In the genomic region with DNA sequence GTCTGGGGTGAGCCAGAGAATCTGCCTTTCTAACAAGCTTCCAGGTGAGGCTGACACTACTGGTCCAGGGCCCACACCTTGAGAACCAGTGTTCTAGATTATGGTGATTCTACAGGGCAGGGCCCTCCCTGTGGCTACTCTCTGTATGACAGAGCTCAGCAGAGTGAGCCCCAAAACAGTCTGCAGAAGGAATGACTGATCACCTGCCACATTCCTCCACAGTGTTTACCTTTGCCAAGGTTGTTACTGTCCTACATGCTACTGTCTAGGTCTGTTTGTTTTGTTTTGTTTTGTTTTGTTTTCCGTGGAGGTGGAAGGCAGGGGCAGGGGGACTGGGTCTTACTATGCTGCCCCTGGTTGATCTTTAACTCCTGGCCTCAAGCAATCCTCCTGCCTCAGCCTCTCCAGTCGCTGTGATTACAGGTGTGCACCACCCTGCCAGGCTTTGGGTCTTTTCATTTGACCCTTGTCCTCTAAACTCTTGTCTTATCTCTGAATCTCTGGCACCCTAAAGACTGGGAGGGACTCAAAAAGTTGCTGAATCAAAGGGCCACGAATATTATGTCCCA, we compare ENCODE assay signal across 17 cellular contexts. TPM values are rescaled to one million over a fixed set of nuclear protein-coding genes. Genes with fewer than 3 reads are reported as not detected.
A peak's percentile ranks its signal among the peaks of the same experiment; 100 is the strongest.
DNase-seq lines count a peak whose midpoint lies in the region; ATAC-seq, FAIRE-seq and TF ChIP-seq lines count a peak whose summit lies in the region.
"Had no signal": no experiment of that assay in that cellular context is flagged by ENCODE, and none has a peak within 500 bp of the region (broad histone marks: within the 10 kb centered on the region; RNA-seq: fewer than 3 reads in every experiment).

No MANE protein-coding gene starts in this region.

- H3K36me3 ChIP-seq in HepG2 (replicated peaks in 1 of 2; ENCODE audit: control insufficient read depth in 1 of 2, insufficient read depth in 2 of 2, low read length in 2 of 2): no peaks in the 10 kb centered on the region
- no peaks in the 10 kb centered on the region for H3K36me3 ChIP-seq in right lobe of liver
- H3K36me3 ChIP-seq in PC-9 (ENCODE audit: low read depth): no peaks in the 10 kb centered on the region
- no peaks in the 10 kb centered on the region for H3K36me3 ChIP-seq in mucosa of descending colon (ENCODE audit: low read depth)

- H3K79me2 ChIP-seq in HepG2 (ENCODE audit: insufficient read depth, low read length): no peaks in the 10 kb centered on the region
- H3K79me2 ChIP-seq in PC-9 (ENCODE audit: low read depth): no peaks in the 10 kb centered on the region

- TF ChIP-seq POLR2A in HepG2 (IDR thresholded peaks at IDR 0.05; ENCODE audit: insufficient read depth in 1 of 2, low read depth in 2 of 2, low read length in 2 of 2) (no peak), right lobe of liver (IDR thresholded peaks at IDR 0.05) (no peak)

- H4K20me1 ChIP-seq in HepG2 (ENCODE audit: insufficient read depth, low read length) (no peaks in the 10 kb centered on the region), PC-9 (ENCODE audit: insufficient read depth) (no peaks in the 10 kb centered on the region)

- no peaks in the 10 kb centered on the region for H3F3A ChIP-seq in PC-9 (ENCODE audit: insufficient read depth, low read depth)

- no peak overlapping the region for H2AFZ ChIP-seq in HepG2 (ENCODE audit: low read length)
- no peak overlapping the region for H2AFZ ChIP-seq in PC-9
- H2AFZ ChIP-seq: GM23338 had no signal

- no peak overlapping the region for H3K27ac ChIP-seq in HepG2 (ENCODE audit: extremely low read length, insufficient read depth, low read length)
- H3K27ac ChIP-seq in right lobe of liver: no peak overlapping the region
- no peak overlapping the region for H3K27ac ChIP-seq in PC-9

- intact Hi-C loops in HepG2 (cut with micrococcal nuclease; ENCODE audit: unreplicated experiment): no loop called here
- intact Hi-C loops in right lobe of liver (cut with DNase I): no loop called here
- intact Hi-C loops in PC-9 (cut with micrococcal nuclease; ENCODE audit: unreplicated experiment): no loop called here
- intact Hi-C loops in mucosa of descending colon (cut with DNase I, micrococcal nuclease): no loop called here

- H3K9me3 ChIP-seq in HepG2 (ENCODE audit: low read length): no peaks in the 10 kb centered on the region
- H3K9me3 ChIP-seq in right lobe of liver: no peaks in the 10 kb centered on the region
- no peaks in the 10 kb centered on the region for H3K9me3 ChIP-seq in PC-9 (ENCODE audit: insufficient read depth, low read depth)
- no peaks in the 10 kb centered on the region for H3K9me3 ChIP-seq in mucosa of descending colon

- no peak overlapping the region for H3K9ac ChIP-seq in HepG2 (ENCODE audit: insufficient read depth, low read depth, low read length)

- H3K27me3 ChIP-seq in HepG2 (ENCODE audit: control insufficient read depth in 1 of 2, insufficient read depth in 2 of 2, low read length in 2 of 2) (no peaks in the 10 kb centered on the region), right lobe of liver (no peaks in the 10 kb centered on the region), PC-9 (ENCODE audit: insufficient read depth, low read depth) (no peaks in the 10 kb centered on the region)

- FAIRE-seq in HepG2 (lab: Jason Lieb, UNC): no peak
- FAIRE-seq: G401.6, GM18507 had no signal

- TF ChIP-seq EP300 in HepG2 (IDR thresholded peaks at IDR 0.05; ENCODE audit: low read depth in 2 of 2, low read length in 2 of 2): no peak
- no peak for TF ChIP-seq EP300 in HepG2 (CRISPR knock-in tag; IDR thresholded peaks at IDR 0.05; ENCODE audit: borderline replicate concordance)

- in situ Hi-C loops in HepG2 (cut with HindIII; ENCODE audit: extremely low pct_ligation_motif_present, low pct_unique_long_range_greater_than_20kb): no loop called here

- WGBS in HepG2 (ENCODE audit: low lambda C conversion rate): 4% methylated on average over 3 of the region's 3 CpGs
- 29% methylated on average over 3 of the region's 3 CpGs for WGBS in right lobe of liver (ENCODE audit: insufficient coverage, low coverage, low lambda C conversion rate, missing lambda C conversion rate)

- no TSS peak for BruUV-seq in HepG2 (replicated peaks; lab: Mats Ljungman, UMichigan)
- no TSS peak for BruUV-seq in PC-9 (replicated peaks; lab: Mats Ljungman, UMichigan)

- H3K4me3 ChIP-seq in HepG2 (replicated peaks in 1 of 3; ENCODE audit: insufficient read depth in 1 of 3, low read depth in 2 of 3, low read length in 3 of 3) (no peak overlapping the region), right lobe of liver (no peak overlapping the region), PC-9 (no peak overlapping the region), mucosa of descending colon (no peak overlapping the region)
- H3K4me3 ChIP-seq: GM23338 had no signal

- CTCF ChIA-PET in HepG2 (lab: Yijun Ruan, JAX; ENCODE audit: low intra/inter-chr PET ratio, low total read pairs) (no interaction called here), PC-9 (lab: Charles Lee) (no interaction called here)

- TF ChIP-seq RAD21 in HepG2 (CRISPR knock-in tag; IDR thresholded peaks at IDR 0.05): no peak

- POLR2A ChIA-PET in HepG2 (lab: Yijun Ruan, JAX) (no interaction called here), PC-9 (lab: Charles Lee; ENCODE audit: unreplicated experiment) (interaction anchor here (0.6 kb wide), 1 partner anchor 9 kb away, joined by 3 read pairs; no protein-coding TSS in a partner anchor)

- no peak overlapping the region for H3K4me2 ChIP-seq in HepG2 (ENCODE audit: low read depth, low read length)
- H3K4me2 ChIP-seq in PC-9: 0 out of 2 replicates have a peak overlapping the region, but pooled peaks have one; percentile 16
- H3K4me2 ChIP-seq: GM23338 had no signal

- DNase-seq in HepG2 (ENCODE audit: low spot score) (peak; percentile 23), right lobe of liver (no peak), ELF-1 (ENCODE audit: low read depth, low spot score) (peak; percentile 13), PC-9 (no peak), mucosa of descending colon (no peak)
- DNase-seq in stimulated activated naive CD4-positive, alpha-beta T cell treated with Interleukin-2 at 50 U/mL for 16 hours (lab: John Stamatoyannopoulos, UW): no peak
- DNase-seq: C1 segment of cervical spinal cord; CD4-positive, alpha-beta memory T cell; COR-L47; DMS153; DMS79 treated with DMSO at 0.1 percent for 48 hours; H9 had no signal

- H3K9me2 ChIP-seq in PC-9 (ENCODE audit: insufficient read depth): no peaks in the 10 kb centered on the region

- peak; percentile 96 for ATAC-seq in HepG2
- ATAC-seq in right lobe of liver: no peak
- ATAC-seq in mucosa of descending colon: peak; percentile 13
- no peak for ATAC-seq in GM21717 (IDR thresholded peaks at IDR 0.05; ENCODE audit: unreplicated experiment)
- ATAC-seq: GM23338, HCT116 had no signal

- peaks cover 14% of the 10 kb centered on the region for H3K4me1 ChIP-seq in HepG2 (ENCODE audit: insufficient read depth, low read length)
- H3K4me1 ChIP-seq in right lobe of liver: no peaks in the 10 kb centered on the region
- peaks cover 17% of the 10 kb centered on the region for H3K4me1 ChIP-seq in PC-9 (replicated peaks; ENCODE audit: insufficient read depth)
- peaks cover 4% of the 10 kb centered on the region for H3K4me1 ChIP-seq in mucosa of descending colon (ENCODE audit: low read depth)

- TF ChIP-seq CTCF in HepG2 (CRISPR knock-in tag; IDR thresholded peaks at IDR 0.05) (no peak), right lobe of liver (IDR thresholded peaks at IDR 0.05) (no peak), PC-9 (conservative IDR thresholded peaks at IDR 0.05) (no peak), mucosa of descending colon (IDR thresholded peaks at IDR 0.05) (no peak)

TF ChIP-seq in HepG2, 621 proteins besides CTCF, POLR2A, EP300 and RAD21 (continues in another document):
- TF ChIP-seq ZNF274 (CRISPR knock-in tag; IDR thresholded peaks at IDR 0.05) (no peak), MAFG (CRISPR knock-in tag; IDR thresholded peaks at IDR 0.05) (no peak), ZNF460 (CRISPR knock-in tag; IDR thresholded peaks at IDR 0.05; ENCODE audit: borderline replicate concordance) (peak; percentile 54; the same call in 1 of the 2 replicates), FOXA1 (IDR thresholded peaks at IDR 0.05) (no peak), FOXA1 (CRISPR knock-in tag; IDR thresholded peaks at IDR 0.05) (0 out of 2 replicates have a peak, but pooled peaks have one; percentile 27), ZNF256 (CRISPR knock-in tag; conservative IDR thresholded peaks at IDR 0.05) (no peak), SMC3 (IDR thresholded peaks at IDR 0.05; ENCODE audit: low read length) (no peak), ZNF577 (CRISPR knock-in tag; IDR thresholded peaks at IDR 0.05; ENCODE audit: borderline replicate concordance, low read depth) (no peak), SOX13 (IDR thresholded peaks at IDR 0.05) (no peak), SOX13 (CRISPR knock-in tag; conservative IDR thresholded peaks at IDR 0.05 in 1 of 2, IDR thresholded peaks at IDR 0.05 in 1 of 2) (peak in 1 of 2 experiments; percentile 48; a peak in 1 of 4 replicates)

RNA-seq across cellular contexts. Expression of a gene that starts 45.1 kb away (rescaled TPM):
- total RNA-seq in HepG2 (2016; rRNA removed; fragmentation: Illumina TruSeq; extraction: Trizol): 10.5 and 14.2 TPM in 2 replicates
- 1.6 and 1.7 TPM in 2 replicates for total RNA-seq in HepG2 (2016; cell fraction: cytosol; rRNA removed; fragmentation: Illumina TruSeq; extraction: Trizol; ENCODE audit: low read depth)
- 10.8 and 14.2 TPM in 2 replicates for total RNA-seq in HepG2 (2016; cell fraction: insoluble cytoplasmic fraction; rRNA removed; fragmentation: Illumina TruSeq; extraction: Trizol)
- 4.6 and 5.0 TPM in 2 replicates for total RNA-seq in HepG2 (2016; cell fraction: membrane; rRNA removed; fragmentation: Illumina TruSeq; extraction: Trizol)
- total RNA-seq in HepG2 (2016; cell fraction: nucleus; rRNA removed; fragmentation: Illumina TruSeq; extraction: Trizol): 6.9 and 9.9 TPM in 2 replicates
- 7.2 and 9.6 TPM in 2 replicates for polyA plus RNA-seq in HepG2 (2011; rRNA removed)
- polyA plus RNA-seq in HepG2 (2011; cell fraction: cytosol; rRNA removed): 5.8 and 5.9 TPM in 2 replicates
- polyA plus RNA-seq in HepG2 (2011; cell fraction: nucleus; rRNA removed): 8.1 and 8.2 TPM in 2 replicates
- polyA plus RNA-seq in HepG2 (2012): 7.2 and 8.2 TPM in 2 replicates
- polyA plus RNA-seq in HepG2 (2016; cell fraction: cytosol; fragmentation: Illumina TruSeq; extraction: Trizol; ENCODE audit: low read depth): 1.3 and 1.5 TPM in 2 replicates
- polyA plus RNA-seq in HepG2 (2016; cell fraction: insoluble cytoplasmic fraction; fragmentation: Illumina TruSeq; extraction: Trizol; ENCODE audit: low read depth): 15.0 and 15.7 TPM in 2 replicates
- 3.5 and 4.2 TPM in 2 replicates for polyA plus RNA-seq in HepG2 (2016; cell fraction: membrane; fragmentation: Illumina TruSeq; extraction: Trizol; ENCODE audit: low read depth)
- polyA plus RNA-seq in HepG2 (2016; cell fraction: nucleus; fragmentation: Illumina TruSeq; extraction: Trizol; ENCODE audit: insufficient read depth, low read depth): 17.4 and 18.7 TPM in 2 replicates
- 0.07 and 4.4 TPM in 2 replicates for polyA minus RNA-seq in HepG2 (2011; rRNA and poly(A)+ RNA removed; ENCODE audit: low replicate concordance)
- polyA minus RNA-seq in HepG2 (2011; cell fraction: cytosol; rRNA and poly(A)+ RNA removed): 5.4 and 6.0 TPM in 2 replicates
- polyA minus RNA-seq in HepG2 (2011; cell fraction: nucleus; rRNA and poly(A)+ RNA removed): 3.7 and 5.6 TPM in 2 replicates
- total RNA-seq in right lobe of liver: under 1 TPM in 4 of 6 experiments, not detected in 2; 0.11 to 0.49 (median 0.30) TPM
- total RNA-seq in PC-9 (2021): not detected in 2 replicates
- 1 to 10 TPM; 1.2 to 1.7 (median 1.5) TPM for total RNA-seq in mucosa of descending colon

Comparison
In these comparisons a context has a peak if more than half of its experiments do, and no peak if none do; other contexts are left out.
1. ATAC-seq: peak in HepG2 (single experiment) and mucosa of descending colon (single experiment); none in right lobe of liver (0 of 4) and GM21717 (single experiment).
2. DNase-seq: peak in HepG2 (single experiment) and ELF-1 (single experiment); none in right lobe of liver (0 of 3), PC-9 (0 of 2), mucosa of descending colon (0 of 3) and stimulated activated naive CD4-positive, alpha-beta T cell treated with Interleukin-2 at 50 U/mL for 16 hours (single experiment).